ENCODE assay signal across 30 cellular contexts in genomic region chr16:63623551-63624039, GRCh38.
"Had no signal": no experiment of that assay in that cellular context is flagged by ENCODE, and none has a peak within 500 bp of the region (broad histone marks: within the 10 kb centered on the region; RNA-seq: fewer than 3 reads in every experiment).

No MANE protein-coding gene starts in this region.

- H3K36me3 ChIP-seq: adrenal gland, esophagus muscularis mucosa, gastroesophageal sphincter, heart right ventricle, WERI-Rb-1 had no signal

- H3K4me3 ChIP-seq: adrenal gland, body of pancreas, esophagus muscularis mucosa, gastroesophageal sphincter, heart right ventricle had no signal

- DNase-seq: activated B cell treated with CpG ODN at 0.5 μM for 24 hours; activated CD4-positive, alpha-beta T cell treated with anti-CD3 and anti-CD28 coated beads for 48 hours; activated CD4-positive, alpha-beta T cell treated with anti-CD3 and anti-CD28 coated beads, Interleukin-2, amount 50 U/mL, for 1 hour; activated CD4-positive, alpha-beta T cell treated with anti-CD3 and anti-CD28 coated beads, Interleukin-2, amount 50 U/mL, for 48 hours; activated CD8-positive, alpha-beta memory T cell treated with anti-CD3 and anti-CD28 coated beads for 24 hours; activated CD8-positive, alpha-beta T cell treated with anti-CD3 and anti-CD28 coated beads for 36 hours; activated effector memory CD4-positive, alpha-beta T cell treated with anti-CD3 and anti-CD28 coated beads, Interleukin-2, amount 50 U/mL, for 16 hours; activated naive CD4-positive, alpha-beta T cell treated with anti-CD3 and anti-CD28 coated beads for 36 hours; activated naive CD8-positive, alpha-beta T cell treated with anti-CD3 and anti-CD28 coated beads for 36 hours; activated naive CD8-positive, alpha-beta T cell treated with anti-CD3 and anti-CD28 coated beads, Interleukin-2, amount 50 U/mL, for 24 hours; activated T-cell treated with anti-CD3 and anti-CD28 coated beads, Interleukin-2, amount 50 U/mL, for 4 hours; adrenal gland; amygdala; aorta; body of pancreas; caudate nucleus; cortex of kidney; dermis blood vessel endothelial cell; effector CD4-positive, alpha-beta T cell; effector memory CD8-positive, alpha-beta T cell; erythroblast; foreskin keratinocyte; heart right ventricle; T-helper 17 cell; T1000; WERI-Rb-1 had no signal

- H3K9me3 ChIP-seq: adrenal gland, body of pancreas, esophagus muscularis mucosa, gastroesophageal sphincter had no signal

- H3K27me3 ChIP-seq: adrenal gland, body of pancreas, gastroesophageal sphincter had no signal

- H3K4me1 ChIP-seq: adrenal gland, body of pancreas, esophagus muscularis mucosa, foreskin keratinocyte, gastroesophageal sphincter, heart right ventricle had no signal

- H3K27ac ChIP-seq: adrenal gland, body of pancreas, esophagus muscularis mucosa, foreskin keratinocyte, gastroesophageal sphincter, heart right ventricle, WERI-Rb-1 had no signal

- ATAC-seq: activated CD4-positive, CD25-positive, alpha-beta regulatory T cell treated with anti-CD3 and anti-CD28 coated beads, Interleukin-2, amount 50 U/mL, for 24 hours; activated CD8-positive, alpha-beta T cell treated with anti-CD3 and anti-CD28 coated beads for 36 hours; activated naive CD8-positive, alpha-beta T cell treated with anti-CD3 and anti-CD28 coated beads, Interleukin-2, amount 50 U/mL, for 24 hours; activated T-cell treated with anti-CD3 and anti-CD28 coated beads, Interleukin-2, amount 50 U/mL, for 4 hours; activated T-helper 17 cell treated with anti-CD3 and anti-CD28 coated beads, Interleukin-2, amount 50 U/mL, for 72 hours; body of pancreas; effector memory CD8-positive, alpha-beta T cell; foreskin keratinocyte; gastroesophageal sphincter; heart right ventricle; T-helper 17 cell had no signal
